In genomic region chr12:114064497-114064896, GRCh38 we compare ENCODE assay signal across 22 cellular contexts.
"Had no signal": no experiment of that assay in that cellular context is flagged by ENCODE, and none has a peak within 500 bp of the region (broad histone marks: within the 10 kb centered on the region; RNA-seq: fewer than 3 reads in every experiment).

No MANE protein-coding gene starts in this region.

- H3K4me3 Mint-ChIP-seq: activated CD4-positive, alpha-beta T cell treated with anti-CD3 and anti-CD28 coated beads, Interleukin-2, amount 10 ng/mL, durations not matched to agents 24 days and 14 days; activated CD8-positive, alpha-beta memory T cell treated with anti-CD3 and anti-CD28 coated beads, Interleukin-2, amount 10 ng/mL, durations not matched to agents 7 days and 5 days; activated naive CD4-positive, alpha-beta T cell treated with anti-CD3 and anti-CD28 coated beads, Interleukin-2, amount 50 U/mL, for 24 hours; activated T-cell treated with anti-CD3 and anti-CD28 coated beads, Interleukin-2, amount 50 U/mL, for 24 hours; activated T-helper 1 cell treated with anti-CD3 and anti-CD28 coated beads, Interleukin-12 subunit alpha, Interleukin-12 subunit beta, Interleukin-2, Interleukin-4 antibody, amounts not matched to agents 30 ng/mL and 10 ng/mL and 1 ng/mL, durations not matched to agents 14 hours and 24 hours and 36 hours; T-helper 2 cell treated with Interferon-gamma antibody and Interleukin-4, amounts not matched to agents 5 μg/mL and 100 μg/mL, for 36 hours had no signal

- DNase-seq: activated CD4-positive, alpha-beta T cell treated with anti-CD3 and anti-CD28 coated beads for 1 hour; activated CD4-positive, alpha-beta T cell treated with anti-CD3 and anti-CD28 coated beads, Interleukin-2, amount 10 ng/mL, durations not matched to agents 24 days and 14 days; activated CD4-positive, alpha-beta T cell treated with anti-CD3 and anti-CD28 coated beads, Interleukin-2, amount 50 U/mL, for 48 hours; activated CD8-positive, alpha-beta memory T cell treated with anti-CD3 and anti-CD28 coated beads, Interleukin-2, amount 10 ng/mL, durations not matched to agents 7 days and 5 days; activated effector memory CD4-positive, alpha-beta T cell treated with Interleukin-2 at 50 U/mL for 16 hours; activated naive CD4-positive, alpha-beta T cell; activated T-cell treated with anti-CD3 and anti-CD28 coated beads, Interleukin-2, amount 50 U/mL, for 24 hours; body of pancreas; central memory CD4-positive, alpha-beta T cell; NCI-H1092 treated with DMSO at 0.1 percent for 48 hours; NCI-H1436; NCI-H1694 treated with DMSO at 0.1 percent for 48 hours; NCI-H2029 treated with DMSO at 0.1 percent for 48 hours; NCI-H345; NCI-H510A treated with DMSO at 0.1 percent for 48 hours; NCI-H69; Peyer's patch; SHP77; SW 1271 had no signal

- H3K27me3 Mint-ChIP-seq: activated CD4-positive, alpha-beta T cell treated with anti-CD3 and anti-CD28 coated beads, Interleukin-2, amount 10 ng/mL, durations not matched to agents 24 days and 14 days had no signal

- H3K27ac Mint-ChIP-seq: activated CD4-positive, alpha-beta T cell treated with anti-CD3 and anti-CD28 coated beads, Interleukin-2, amount 10 ng/mL, durations not matched to agents 24 days and 14 days; activated CD8-positive, alpha-beta memory T cell treated with anti-CD3 and anti-CD28 coated beads, Interleukin-2, amount 10 ng/mL, durations not matched to agents 7 days and 5 days; activated naive CD4-positive, alpha-beta T cell treated with anti-CD3 and anti-CD28 coated beads, Interleukin-2, amount 50 U/mL, for 24 hours; activated T-cell treated with anti-CD3 and anti-CD28 coated beads, Interleukin-2, amount 50 U/mL, for 24 hours; activated T-helper 1 cell treated with anti-CD3 and anti-CD28 coated beads, Interleukin-12 subunit alpha, Interleukin-12 subunit beta, Interleukin-2, Interleukin-4 antibody, amounts not matched to agents 30 ng/mL and 10 ng/mL and 1 ng/mL, durations not matched to agents 14 hours and 24 hours and 36 hours; T-helper 2 cell treated with Interferon-gamma antibody and Interleukin-4, amounts not matched to agents 5 μg/mL and 100 μg/mL, for 36 hours had no signal

- H3K36me3 Mint-ChIP-seq: activated CD8-positive, alpha-beta memory T cell treated with anti-CD3 and anti-CD28 coated beads, Interleukin-2, amount 10 ng/mL, durations not matched to agents 7 days and 5 days; activated naive CD4-positive, alpha-beta T cell treated with anti-CD3 and anti-CD28 coated beads, Interleukin-2, amount 50 U/mL, for 24 hours had no signal

- H3K4me1 Mint-ChIP-seq: activated CD4-positive, alpha-beta T cell treated with anti-CD3 and anti-CD28 coated beads, Interleukin-2, amount 10 ng/mL, durations not matched to agents 24 days and 14 days; activated CD8-positive, alpha-beta memory T cell treated with anti-CD3 and anti-CD28 coated beads, Interleukin-2, amount 10 ng/mL, durations not matched to agents 7 days and 5 days; activated naive CD4-positive, alpha-beta T cell treated with anti-CD3 and anti-CD28 coated beads, Interleukin-2, amount 50 U/mL, for 24 hours had no signal

- H3K9me3 Mint-ChIP-seq: activated CD4-positive, alpha-beta T cell treated with anti-CD3 and anti-CD28 coated beads, Interleukin-2, amount 10 ng/mL, durations not matched to agents 24 days and 14 days; activated naive CD4-positive, alpha-beta T cell treated with anti-CD3 and anti-CD28 coated beads, Interleukin-2, amount 50 U/mL, for 24 hours; activated T-cell treated with anti-CD3 and anti-CD28 coated beads, Interleukin-2, amount 50 U/mL, for 24 hours; activated T-helper 1 cell treated with anti-CD3 and anti-CD28 coated beads, Interleukin-12 subunit alpha, Interleukin-12 subunit beta, Interleukin-2, Interleukin-4 antibody, amounts not matched to agents 30 ng/mL and 10 ng/mL and 1 ng/mL, durations not matched to agents 14 hours and 24 hours and 36 hours; T-helper 2 cell treated with Interferon-gamma antibody and Interleukin-4, amounts not matched to agents 5 μg/mL and 100 μg/mL, for 36 hours had no signal
